Comparison of ENCODE assay signal across 9 cellular contexts in genomic region chr19:32814624-32815023, GRCh38. TPM values are rescaled to one million over a fixed set of nuclear protein-coding genes. Genes with fewer than 3 reads are reported as not detected.
"Had no signal": no experiment of that assay in that cellular context is flagged by ENCODE, and none has a peak within 500 bp of the region (broad histone marks: within the 10 kb centered on the region; RNA-seq: fewer than 3 reads in every experiment).

No MANE protein-coding gene starts in this region.

- DNase-seq: IMR-90, KBM-7, KG1 had no signal

- H3K27ac ChIP-seq: HL-60 had no signal

- FAIRE-seq: HepG2, HTR-8/SVneo, K562 had no signal

- H3K4me3 ChIP-seq: K562 had no signal

RNA-seq across cellular contexts. Expression of gene SLC7A9, which starts 54.9 kb away (rescaled TPM):
- total RNA-seq: HT1080, IMR-90, K562 had no signal
- polyA plus RNA-seq: IgD-negative memory B cell, IMR-90, K562 had no signal
